ENCODE assay signal across 13 cellular contexts in the genomic region with DNA sequence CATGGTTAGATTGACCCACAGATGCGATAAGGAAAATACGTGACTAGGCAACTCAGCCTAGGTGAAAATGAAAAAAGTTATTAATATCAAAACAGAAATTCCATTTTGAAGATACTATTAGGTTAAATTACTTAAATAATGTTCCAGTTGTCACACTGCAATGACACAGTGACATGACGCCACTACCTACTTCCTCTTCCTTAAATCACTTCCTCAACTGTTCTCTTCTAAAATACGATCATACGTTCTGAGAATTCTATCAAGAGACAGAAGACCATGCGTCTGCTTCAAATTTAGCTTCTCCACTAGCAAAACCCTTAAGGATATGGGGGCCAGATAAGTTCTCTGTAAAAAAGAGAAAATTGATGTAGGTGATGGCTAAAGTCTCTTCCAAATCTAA. TPM values are rescaled to one million over a fixed set of nuclear protein-coding genes. Genes with fewer than 3 reads are reported as not detected.
A peak's percentile ranks its signal among the peaks of the same experiment; 100 is the strongest.
DNase-seq lines count a peak whose midpoint lies in the region; ATAC-seq, FAIRE-seq and TF ChIP-seq lines count a peak whose summit lies in the region.
"Had no signal": no experiment of that assay in that cellular context is flagged by ENCODE, and none has a peak within 500 bp of the region (broad histone marks: within the 10 kb centered on the region; RNA-seq: fewer than 3 reads in every experiment).

No MANE protein-coding gene starts in this region.

- TF ChIP-seq POLR2A in right lobe of liver (IDR thresholded peaks at IDR 0.05): no peak
- TF ChIP-seq POLR2A in HepG2 (IDR thresholded peaks at IDR 0.05; ENCODE audit: insufficient read depth in 1 of 2, low read depth in 2 of 2, low read length in 2 of 2): no peak

- no peaks in the 10 kb centered on the region for H3K27me3 ChIP-seq in right lobe of liver
- H3K27me3 ChIP-seq in HepG2 (ENCODE audit: control insufficient read depth in 1 of 2, insufficient read depth in 2 of 2, low read length in 2 of 2): no peaks in the 10 kb centered on the region
- H3K27me3 ChIP-seq in ascending aorta: no peaks in the 10 kb centered on the region

- CTCF ChIA-PET in HepG2 (lab: Yijun Ruan, JAX; ENCODE audit: low intra/inter-chr PET ratio, low total read pairs): no interaction called here
- CTCF ChIA-PET in HEK293T (lab: Yijun Ruan, JAX): interaction anchor here (1.7 kb wide), 1 partner anchor 17 kb away, joined by 7 read pairs; no protein-coding TSS in a partner anchor

- intact Hi-C loops in right lobe of liver (cut with DNase I) (no loop called here), HepG2 (cut with micrococcal nuclease; ENCODE audit: unreplicated experiment) (no loop called here), ascending aorta (cut with DNase I) (no loop called here)

- POLR2A ChIA-PET in HepG2 (lab: Yijun Ruan, JAX) (no interaction called here), HEK293T (lab: Yijun Ruan, JAX) (no interaction called here)

- BruUV-seq in HepG2 (replicated peaks; lab: Mats Ljungman, UMichigan): no TSS peak

- 60% methylated on average over 6 of the region's 6 CpGs for WGBS in right lobe of liver (ENCODE audit: insufficient coverage, low coverage, low lambda C conversion rate, missing lambda C conversion rate)
- 98% methylated on average over 6 of the region's 6 CpGs for WGBS in HepG2 (ENCODE audit: low lambda C conversion rate)

- H3K4me2 ChIP-seq in HepG2 (ENCODE audit: low read depth, low read length): no peak overlapping the region

- FAIRE-seq in HepG2 (lab: Jason Lieb, UNC): no peak

- H3K9ac ChIP-seq in HepG2 (ENCODE audit: insufficient read depth, low read depth, low read length): no peak overlapping the region

- TF ChIP-seq RAD21 in HepG2 (CRISPR knock-in tag; IDR thresholded peaks at IDR 0.05): no peak

- no peaks in the 10 kb centered on the region for H3K4me1 ChIP-seq in right lobe of liver
- H3K4me1 ChIP-seq in HepG2 (ENCODE audit: insufficient read depth, low read length): peaks cover 12% of the 10 kb centered on the region
- peaks cover 5 to 7% of the 10 kb centered on the region in 2 donors for H3K4me1 ChIP-seq in ascending aorta

- in situ Hi-C loops in HepG2 (cut with HindIII; ENCODE audit: extremely low pct_ligation_motif_present, low pct_unique_long_range_greater_than_20kb): no loop called here

- no peaks in the 10 kb centered on the region for H3K79me2 ChIP-seq in HepG2 (ENCODE audit: insufficient read depth, low read length)

- ATAC-seq in right lobe of liver (peak in 2 of 4 donors; percentile 55 to 68), HepG2 (no peak)
- ATAC-seq: PC-3 had no signal

- H3K9me3 ChIP-seq in right lobe of liver (no peaks in the 10 kb centered on the region), HepG2 (ENCODE audit: low read length) (no peaks in the 10 kb centered on the region), ascending aorta (no peaks in the 10 kb centered on the region)

- TF ChIP-seq CTCF in right lobe of liver (IDR thresholded peaks at IDR 0.05) (no peak), HepG2 (CRISPR knock-in tag; IDR thresholded peaks at IDR 0.05) (no peak), ascending aorta (IDR thresholded peaks at IDR 0.05) (no peak)

- H3K36me3 ChIP-seq in right lobe of liver (peaks cover 0 to 37% (median 10%) of the 10 kb centered on the region in 4 donors), HepG2 (replicated peaks in 1 of 2; ENCODE audit: control insufficient read depth in 1 of 2, insufficient read depth in 2 of 2, low read length in 2 of 2) (peaks cover 1 to 36% of the 10 kb centered on the region in 2 experiments; a peak in 4 of 5 replicates), ascending aorta (peaks cover 0 to 38% of the 10 kb centered on the region in 2 donors)

- H3K4me3 ChIP-seq in right lobe of liver (no peak overlapping the region), HepG2 (replicated peaks in 1 of 3; ENCODE audit: insufficient read depth in 1 of 3, low read depth in 2 of 3, low read length in 3 of 3) (no peak overlapping the region), ascending aorta (no peak overlapping the region)

- H3K27ac ChIP-seq in right lobe of liver (peak overlapping the region in 2 of 3 donors; percentile 1 to 30), HepG2 (ENCODE audit: extremely low read length, insufficient read depth, low read length) (no peak overlapping the region), ascending aorta (no peak overlapping the region)

- no peak for TF ChIP-seq EP300 in HepG2 (IDR thresholded peaks at IDR 0.05; ENCODE audit: low read depth in 2 of 2, low read length in 2 of 2)
- no peak for TF ChIP-seq EP300 in HepG2 (CRISPR knock-in tag; IDR thresholded peaks at IDR 0.05; ENCODE audit: borderline replicate concordance)

- no peak overlapping the region for H2AFZ ChIP-seq in HepG2 (ENCODE audit: low read length)

- DNase-seq in right lobe of liver: no peak
- no peak for DNase-seq in HepG2 (ENCODE audit: low spot score)
- peak; percentile 76 for DNase-seq in OCI-M1 (lab: John Stamatoyannopoulos, UW)
- DNase-seq in globus pallidus (ENCODE audit: low spot score): peak; percentile 37
- DNase-seq in HEK293T (ENCODE audit: extremely low spot score): no peak
- no peak for DNase-seq in ascending aorta (ENCODE audit: low spot score in 2 of 2)
- no peak for DNase-seq in NCI-H526 (lab: John Stamatoyannopoulos, UW)
- no peak for DNase-seq in GOT3 (lab: John Stamatoyannopoulos, UW)
- DNase-seq: 8988T; activated CD4-positive, alpha-beta T cell treated with anti-CD3 and anti-CD28 coated beads for 48 hours; activated effector memory CD4-positive, alpha-beta T cell treated with anti-CD3 and anti-CD28 coated beads, Interleukin-2, amount 50 U/mL, for 16 hours; NCI-H2171; PC-3 had no signal

- no peaks in the 10 kb centered on the region for H4K20me1 ChIP-seq in HepG2 (ENCODE audit: insufficient read depth, low read length)

TF ChIP-seq in HepG2, 621 proteins besides CTCF, POLR2A, EP300 and RAD21 (continues in another document):
- TF ChIP-seq, protein P1, sequence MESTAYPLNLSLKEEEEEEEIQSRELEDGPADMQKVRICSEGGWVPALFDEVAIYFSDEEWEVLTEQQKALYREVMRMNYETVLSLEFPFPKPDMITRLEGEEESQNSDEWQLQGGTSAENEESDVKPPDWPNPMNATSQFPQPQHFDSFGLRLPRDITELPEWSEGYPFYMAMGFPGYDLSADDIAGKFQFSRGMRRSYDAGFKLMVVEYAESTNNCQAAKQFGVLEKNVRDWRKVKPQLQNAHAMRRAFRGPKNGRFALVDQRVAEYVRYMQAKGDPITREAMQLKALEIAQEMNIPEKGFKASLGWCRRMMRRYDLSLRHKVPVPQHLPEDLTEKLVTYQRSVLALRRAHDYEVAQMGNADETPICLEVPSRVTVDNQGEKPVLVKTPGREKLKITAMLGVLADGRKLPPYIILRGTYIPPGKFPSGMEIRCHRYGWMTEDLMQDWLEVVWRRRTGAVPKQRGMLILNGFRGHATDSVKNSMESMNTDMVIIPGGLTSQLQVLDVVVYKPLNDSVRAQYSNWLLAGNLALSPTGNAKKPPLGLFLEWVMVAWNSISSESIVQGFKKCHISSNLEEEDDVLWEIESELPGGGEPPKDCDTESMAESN (CRISPR knock-in tag; conservative IDR thresholded peaks at IDR 0.05): no peak
- TF ChIP-seq FOXC1 (CRISPR knock-in tag; IDR thresholded peaks at IDR 0.05; ENCODE audit: borderline replicate concordance): no peak
- no peak for TF ChIP-seq ERF (CRISPR knock-in tag; IDR thresholded peaks at IDR 0.05)
- TF ChIP-seq KDM5B (CRISPR knock-in tag; IDR thresholded peaks at IDR 0.05; ENCODE audit: borderline replicate concordance): no peak

TF ChIP-seq in HEK293T, 16 proteins besides CTCF, POLR2A, EP300 and RAD21 (continues in another document):
- TF ChIP-seq BHLHE40 (IDR thresholded peaks at IDR 0.05; ENCODE audit: borderline replicate concordance) (no peak), TARDBP (IDR thresholded peaks at IDR 0.05) (no peak), L3MBTL2 (conservative IDR thresholded peaks at IDR 0.05) (no peak), FOXM1 (IDR thresholded peaks at IDR 0.05; ENCODE audit: borderline replicate concordance) (no peak), SUZ12 (IDR thresholded peaks at IDR 0.05) (no peak), SP1 (IDR thresholded peaks at IDR 0.05) (no peak), FOXA1 (IDR thresholded peaks at IDR 0.05) (no peak), NFRKB (IDR thresholded peaks at IDR 0.05) (no peak)
- TF ChIP-seq, protein P2, sequence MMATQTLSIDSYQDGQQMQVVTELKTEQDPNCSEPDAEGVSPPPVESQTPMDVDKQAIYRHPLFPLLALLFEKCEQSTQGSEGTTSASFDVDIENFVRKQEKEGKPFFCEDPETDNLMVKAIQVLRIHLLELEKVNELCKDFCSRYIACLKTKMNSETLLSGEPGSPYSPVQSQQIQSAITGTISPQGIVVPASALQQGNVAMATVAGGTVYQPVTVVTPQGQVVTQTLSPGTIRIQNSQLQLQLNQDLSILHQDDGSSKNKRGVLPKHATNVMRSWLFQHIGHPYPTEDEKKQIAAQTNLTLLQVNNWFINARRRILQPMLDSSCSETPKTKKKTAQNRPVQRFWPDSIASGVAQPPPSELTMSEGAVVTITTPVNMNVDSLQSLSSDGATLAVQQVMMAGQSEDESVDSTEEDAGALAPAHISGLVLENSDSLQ (IDR thresholded peaks at IDR 0.05): no peak

RNA-seq across cellular contexts. Expression of a gene that starts 18.2 kb away (rescaled TPM):
- total RNA-seq in right lobe of liver: 10 to 100 TPM; 45.2 to 69.1 (median 57.2) TPM
- 43.8 and 55.7 TPM in 2 replicates for total RNA-seq in HepG2 (2016; rRNA removed; fragmentation: Illumina TruSeq; extraction: Trizol)
- 3.6 and 4.8 TPM in 2 replicates for total RNA-seq in HepG2 (2016; cell fraction: cytosol; rRNA removed; fragmentation: Illumina TruSeq; extraction: Trizol; ENCODE audit: low read depth)
- total RNA-seq in HepG2 (2016; cell fraction: insoluble cytoplasmic fraction; rRNA removed; fragmentation: Illumina TruSeq; extraction: Trizol): 42.8 and 55.9 TPM in 2 replicates
- total RNA-seq in HepG2 (2016; cell fraction: membrane; rRNA removed; fragmentation: Illumina TruSeq; extraction: Trizol): 24.8 and 28.0 TPM in 2 replicates
- 45.5 and 52.9 TPM in 2 replicates for total RNA-seq in HepG2 (2016; cell fraction: nucleus; rRNA removed; fragmentation: Illumina TruSeq; extraction: Trizol)
- polyA plus RNA-seq in HepG2 (2011; rRNA removed): 20.7 and 25.6 TPM in 2 replicates
- polyA plus RNA-seq in HepG2 (2011; cell fraction: cytosol; rRNA removed): 10.1 and 18.8 TPM in 2 replicates
- polyA plus RNA-seq in HepG2 (2011; cell fraction: nucleus; rRNA removed): 2.8 and 4.3 TPM in 2 replicates
- polyA plus RNA-seq in HepG2 (2012): 20.9 and 22.5 TPM in 2 replicates
- polyA plus RNA-seq in HepG2 (2016; cell fraction: cytosol; fragmentation: Illumina TruSeq; extraction: Trizol; ENCODE audit: low read depth): 3.7 and 4.0 TPM in 2 replicates
- 38.2 and 40.7 TPM in 2 replicates for polyA plus RNA-seq in HepG2 (2016; cell fraction: insoluble cytoplasmic fraction; fragmentation: Illumina TruSeq; extraction: Trizol; ENCODE audit: low read depth)
- polyA plus RNA-seq in HepG2 (2016; cell fraction: membrane; fragmentation: Illumina TruSeq; extraction: Trizol; ENCODE audit: low read depth): 14.9 and 16.8 TPM in 2 replicates
- 50.7 and 56.9 TPM in 2 replicates for polyA plus RNA-seq in HepG2 (2016; cell fraction: nucleus; fragmentation: Illumina TruSeq; extraction: Trizol; ENCODE audit: insufficient read depth, low read depth)
- polyA minus RNA-seq in HepG2 (2011; rRNA and poly(A)+ RNA removed; ENCODE audit: low replicate concordance): 10.7 and 10.8 TPM in 2 replicates
- polyA minus RNA-seq in HepG2 (2011; cell fraction: cytosol; rRNA and poly(A)+ RNA removed): 13.8 and 18.7 TPM in 2 replicates
- 9.4 and 10.6 TPM in 2 replicates for polyA minus RNA-seq in HepG2 (2011; cell fraction: nucleus; rRNA and poly(A)+ RNA removed)
- 12.7 TPM for total RNA-seq in ascending aorta

Comparison
In these comparisons a context has a peak if more than half of its experiments do, and no peak if none do; other contexts are left out.
1. H3K27ac ChIP-seq: peak in right lobe of liver (2 of 3); none in HepG2 (single experiment) and ascending aorta (0 of 2).
2. DNase-seq: peak in OCI-M1 (single experiment) and globus pallidus (single experiment); none in right lobe of liver (0 of 3), HepG2 (single experiment), HEK293T (single experiment), ascending aorta (0 of 2), NCI-H526 (0 of 2) and GOT3 (single experiment).